In the genomic region with DNA sequence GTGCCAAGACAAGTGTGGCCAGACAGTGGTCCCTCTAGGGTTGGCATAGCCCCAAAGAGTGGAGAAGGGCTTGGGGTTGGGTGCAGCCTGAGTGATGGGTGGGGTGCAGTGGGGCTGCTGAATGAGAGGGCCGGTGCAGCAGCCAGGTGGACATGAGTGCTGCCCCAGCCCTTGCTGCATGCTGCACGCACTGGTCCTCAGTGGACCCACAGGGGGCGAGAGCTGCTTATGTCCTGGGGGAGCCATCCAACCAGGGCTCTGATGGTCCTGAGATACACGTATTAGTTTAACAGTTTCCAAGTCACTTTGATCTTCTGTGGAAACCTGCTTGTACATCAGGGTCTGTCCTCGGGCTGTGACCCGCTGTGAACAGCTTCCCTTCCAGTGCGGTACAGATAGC, we compare ENCODE assay signal across 15 cellular contexts. TPM values are rescaled to one million over a fixed set of nuclear protein-coding genes. Genes with fewer than 3 reads are reported as not detected.
"Had no signal": no experiment of that assay in that cellular context is flagged by ENCODE, and none has a peak within 500 bp of the region (broad histone marks: within the 10 kb centered on the region; RNA-seq: fewer than 3 reads in every experiment).

No MANE protein-coding gene starts in this region.

- ATAC-seq: activated CD8-positive, alpha-beta T cell treated with anti-CD3 and anti-CD28 coated beads, Interleukin-2, amount 10 ng/mL, durations not matched to agents 7 days and 5 days; naive thymus-derived CD8-positive, alpha-beta T cell had no signal

- DNase-seq: activated CD4-positive, alpha-beta T cell treated with anti-CD3 and anti-CD28 coated beads for 4 hours; activated CD8-positive, alpha-beta memory T cell treated with anti-CD3 and anti-CD28 coated beads, Interleukin-2, amount 50 U/mL, for 48 hours; activated CD8-positive, alpha-beta T cell treated with anti-CD3 and anti-CD28 coated beads, Interleukin-2, amount 10 ng/mL, durations not matched to agents 7 days and 5 days; activated naive CD4-positive, alpha-beta T cell; dermis blood vessel endothelial cell; stimulated activated CD4-positive, alpha-beta T cell treated with anti-CD3 and anti-CD28 coated beads, Interleukin-2, amount 100 ng/mL, for 48 hours; stimulated activated CD8-positive, alpha-beta memory T cell treated with anti-CD3 and anti-CD28 coated beads, Interleukin-4, amount 100 ng/mL, for 48 hours; T-helper 1 cell had no signal

- H3K9me3 ChIP-seq: esophagus muscularis mucosa, mucosa of descending colon had no signal

- FAIRE-seq: astrocyte had no signal

- H3K4me3 ChIP-seq: esophagus muscularis mucosa, mucosa of descending colon had no signal

RNA-seq across cellular contexts. Expression of gene ACR, which starts 23.9 kb away (rescaled TPM):
- total RNA-seq: activated CD8-positive, alpha-beta T cell treated with anti-CD3 and anti-CD28 coated beads, Interleukin-2, amount 10 ng/mL, durations not matched to agents 7 days and 5 days; astrocyte; fibroblast of villous mesenchyme; kidney epithelial cell; naive thymus-derived CD8-positive, alpha-beta T cell; SK-MEL-5 had no signal
- polyA plus RNA-seq: naive thymus-derived CD8-positive, alpha-beta T cell had no signal

RNA-seq across cellular contexts. Expression of gene SHANK3, which starts 41.5 kb away (rescaled TPM):
- polyA plus RNA-seq: naive thymus-derived CD8-positive, alpha-beta T cell had no signal
